ENCODE assay signal across 8 cellular contexts in the genomic region with DNA sequence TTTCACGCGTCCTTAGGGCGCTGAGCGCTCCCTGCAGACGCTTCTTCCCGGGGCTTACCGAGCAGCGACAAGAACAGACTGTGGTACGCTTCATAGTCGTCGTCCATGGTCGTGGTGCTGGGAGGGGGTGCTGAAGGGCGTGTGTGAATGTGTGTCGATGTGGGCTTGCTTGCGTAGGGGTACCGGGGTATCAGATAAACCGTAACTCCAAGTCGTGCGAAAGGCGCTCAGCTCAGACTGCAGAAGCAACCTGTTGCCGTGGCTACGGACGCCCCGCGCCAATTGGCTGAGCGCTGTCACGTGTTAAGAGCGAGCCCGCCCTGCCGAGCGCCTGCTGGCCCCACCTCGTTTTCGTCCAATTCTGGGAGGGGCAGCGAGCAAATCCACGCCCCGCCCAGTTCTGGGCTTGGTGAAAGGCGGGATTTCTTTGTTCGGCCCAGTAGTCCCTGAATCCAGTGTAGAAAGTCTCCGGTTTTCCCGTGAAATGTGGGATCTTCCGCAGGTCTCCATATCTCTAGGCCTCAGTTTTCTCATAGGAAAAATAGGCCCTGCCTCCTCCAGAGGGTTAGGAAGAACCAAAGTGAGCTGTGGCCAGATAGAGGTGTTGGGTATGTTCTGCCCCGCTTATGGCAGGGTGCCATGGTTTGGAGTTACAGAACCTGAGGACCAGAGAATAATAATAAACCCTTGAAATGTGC. TPM values are rescaled to one million over a fixed set of nuclear protein-coding genes. Genes with fewer than 3 reads are reported as not detected.
A peak's percentile ranks its signal among the peaks of the same experiment; 100 is the strongest.
DNase-seq lines count a peak whose midpoint lies in the region; ATAC-seq, FAIRE-seq and TF ChIP-seq lines count a peak whose summit lies in the region.

A gene (minus strand): TSS at position 255 of the 698 bp plus-strand sequence. CDS start 148 bp downstream, at position 107.

- peaks cover 7% of the 10 kb centered on the region for H3K27me3 ChIP-seq in kidney epithelial cell (ENCODE audit: control insufficient read depth, insufficient read depth, low read length)

- intact Hi-C loops in activated CD4-positive, alpha-beta T cell treated with anti-CD3 and anti-CD28 coated beads for 36 hours (cut with DNase I, micrococcal nuclease): loop anchor here (1.0 to 5.0 kb wide), 4 partner anchors 12 to 1756 kb away; a partner anchor contains a TSS

- peak within 1 kb of the TSS; percentile 59 for H3K4me3 Mint-ChIP-seq in activated CD4-positive, alpha-beta T cell treated with anti-CD3 and anti-CD28 coated beads for 36 hours

- H3K36me3 ChIP-seq in kidney epithelial cell (ENCODE audit: control insufficient read depth, insufficient read depth, low read length): no peaks in the 10 kb centered on the region

- TF ChIP-seq CTCF in kidney epithelial cell (IDR thresholded peaks at IDR 0.05; ENCODE audit: insufficient read depth, low read length, poor library complexity, severe bottlenecking): no peak

- H3K27ac Mint-ChIP-seq in activated CD4-positive, alpha-beta T cell treated with anti-CD3 and anti-CD28 coated beads for 36 hours: peak within 1 kb of the TSS; percentile 63

- peaks cover 21% of the 10 kb centered on the region for H3K36me3 Mint-ChIP-seq in activated CD4-positive, alpha-beta T cell treated with anti-CD3 and anti-CD28 coated beads for 36 hours (ENCODE audit: low read depth)

- H3K27me3 Mint-ChIP-seq in activated CD4-positive, alpha-beta T cell treated with anti-CD3 and anti-CD28 coated beads for 36 hours: no peaks in the 10 kb centered on the region

- H3K4me1 Mint-ChIP-seq in activated CD4-positive, alpha-beta T cell treated with anti-CD3 and anti-CD28 coated beads for 36 hours: peaks cover 43% of the 10 kb centered on the region

- CTCF ChIA-PET in activated CD4-positive, alpha-beta T cell treated with anti-CD3 and anti-CD28 coated beads for 36 hours (lab: Charles Lee): interaction anchor here (0.7 to 2.6 kb wide), 5 partner anchors 10 to 184 kb away, joined by 3 to 12 read pairs (median 4); a partner anchor contains a TSS

- DNase-seq in NCI-H2107 treated with DMSO at 0.1 percent for 48 hours (lab: John Stamatoyannopoulos, UW; ENCODE audit: unreplicated experiment) (peak; percentile 96), cerebellum (ENCODE audit: low spot score) (peak; percentile 98), kidney epithelial cell (ENCODE audit: low read depth) (peak; percentile 65), RCC 7860 (ENCODE audit: low spot score) (no peak)
- peak; percentile 95 for DNase-seq in activated CD4-positive, alpha-beta T cell treated with anti-CD3 and anti-CD28 coated beads for 36 hours
- peak; percentile 87 for DNase-seq in stimulated activated CD4-positive, alpha-beta T cell treated with anti-CD3 and anti-CD28 coated beads, Interleukin-12 subunit alpha, Interleukin-12 subunit beta, amount 100 ng/mL, for 4 hours

- no peaks in the 10 kb centered on the region for H3K9me3 Mint-ChIP-seq in activated CD4-positive, alpha-beta T cell treated with anti-CD3 and anti-CD28 coated beads for 36 hours (ENCODE audit: low read depth)

- peak within 1 kb of the TSS; percentile 66 for H3K4me3 ChIP-seq in kidney epithelial cell (ENCODE audit: low read depth, low read length)

- ATAC-seq in GM18498 (IDR thresholded peaks at IDR 0.05; ENCODE audit: unreplicated experiment) (peak; percentile 94), HG02884 (IDR thresholded peaks at IDR 0.05; ENCODE audit: unreplicated experiment) (peak; percentile 93)
- peak; percentile 96 for ATAC-seq in activated CD4-positive, alpha-beta T cell treated with anti-CD3 and anti-CD28 coated beads for 36 hours

- FAIRE-seq in RCC 7860 (lab: Jason Lieb, UNC): no peak

- POLR2A ChIA-PET in activated CD4-positive, alpha-beta T cell treated with anti-CD3 and anti-CD28 coated beads for 36 hours (lab: Charles Lee): interaction anchor here (0.6 to 2.0 kb wide), 5 partner anchors 12 to 551 kb away, joined by 3 to 10 read pairs (median 5); a partner anchor contains a TSS

RNA-seq across cellular contexts. Expression of the gene that starts here (rescaled TPM):
- total RNA-seq in activated CD4-positive, alpha-beta T cell treated with anti-CD3 and anti-CD28 coated beads for 36 hours: under 1 TPM; 0.56 to 0.73 TPM
- total RNA-seq in cerebellum (1.3 TPM), kidney epithelial cell (not detected in 2 replicates)

Comparison
In these comparisons a context has a peak if more than half of its experiments do, and no peak if none do; other contexts are left out.
1. Peak in DNase-seq and ATAC-seq in activated CD4-positive, alpha-beta T cell treated with anti-CD3 and anti-CD28 coated beads for 36 hours; RNA of the gene not detected or under 1 TPM.
2. Peak in DNase-seq and H3K4me3 ChIP-seq in kidney epithelial cell; RNA of the gene not detected or under 1 TPM.